Comparison of ENCODE assay signal across 1 cellular context in the genomic region with DNA sequence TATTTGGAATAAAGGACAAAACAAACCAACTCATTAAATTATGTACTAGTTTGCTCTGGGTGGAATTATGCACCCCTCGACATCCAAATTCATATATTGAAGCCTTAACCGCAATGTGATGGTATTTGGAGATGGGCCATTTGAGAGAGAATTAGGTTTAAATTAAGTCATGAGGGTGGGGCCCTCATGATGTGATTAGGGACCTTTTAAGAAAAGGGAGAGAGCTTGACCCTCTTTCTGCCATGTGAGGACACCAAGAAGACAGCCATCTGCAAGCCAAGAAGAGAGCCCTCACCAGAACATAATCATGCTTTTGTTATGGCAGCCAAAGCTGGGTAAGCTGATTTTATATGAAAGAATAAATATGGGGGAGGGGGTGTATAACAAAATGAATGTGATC.
TF ChIP-seq lines count a peak whose summit lies in the region.

No MANE protein-coding gene starts in this region.

TF ChIP-seq in GM12878, 131 proteins besides CTCF, POLR2A, EP300 and RAD21 (continued from another document):
- TF ChIP-seq, protein P1, sequence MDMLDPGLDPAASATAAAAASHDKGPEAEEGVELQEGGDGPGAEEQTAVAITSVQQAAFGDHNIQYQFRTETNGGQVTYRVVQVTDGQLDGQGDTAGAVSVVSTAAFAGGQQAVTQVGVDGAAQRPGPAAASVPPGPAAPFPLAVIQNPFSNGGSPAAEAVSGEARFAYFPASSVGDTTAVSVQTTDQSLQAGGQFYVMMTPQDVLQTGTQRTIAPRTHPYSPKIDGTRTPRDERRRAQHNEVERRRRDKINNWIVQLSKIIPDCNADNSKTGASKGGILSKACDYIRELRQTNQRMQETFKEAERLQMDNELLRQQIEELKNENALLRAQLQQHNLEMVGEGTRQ (IDR thresholded peaks at IDR 0.05; ENCODE audit: borderline replicate concordance, low read depth, low read length) = no peak
- TF ChIP-seq YY1 (IDR thresholded peaks at IDR 0.05; ENCODE audit: low read depth, low read length) (0 out of 2 replicates have a peak, but pooled peaks have one; percentile 13), NFIC (IDR thresholded peaks at IDR 0.05; ENCODE audit: low read depth, low read length) (0 out of 2 replicates have a peak, but pooled peaks have one; percentile 8), SREBF1 (IDR thresholded peaks at IDR 0.05; ENCODE audit: low read length) (no peak), ATF7 (IDR thresholded peaks at IDR 0.05; ENCODE audit: low read depth) (no peak), NBN (IDR thresholded peaks at IDR 0.05) (no peak), MYB (IDR thresholded peaks at IDR 0.05; ENCODE audit: borderline replicate concordance, low read depth, low read length) (no peak), CHD4 (IDR thresholded peaks at IDR 0.05) (no peak), KDM1A (IDR thresholded peaks at IDR 0.05; ENCODE audit: borderline replicate concordance) (no peak), ZSCAN29 (IDR thresholded peaks at IDR 0.05) (no peak), SIN3A (IDR thresholded peaks at IDR 0.05; ENCODE audit: low read depth, low read length) (no peak)
- TF ChIP-seq, protein P2, sequence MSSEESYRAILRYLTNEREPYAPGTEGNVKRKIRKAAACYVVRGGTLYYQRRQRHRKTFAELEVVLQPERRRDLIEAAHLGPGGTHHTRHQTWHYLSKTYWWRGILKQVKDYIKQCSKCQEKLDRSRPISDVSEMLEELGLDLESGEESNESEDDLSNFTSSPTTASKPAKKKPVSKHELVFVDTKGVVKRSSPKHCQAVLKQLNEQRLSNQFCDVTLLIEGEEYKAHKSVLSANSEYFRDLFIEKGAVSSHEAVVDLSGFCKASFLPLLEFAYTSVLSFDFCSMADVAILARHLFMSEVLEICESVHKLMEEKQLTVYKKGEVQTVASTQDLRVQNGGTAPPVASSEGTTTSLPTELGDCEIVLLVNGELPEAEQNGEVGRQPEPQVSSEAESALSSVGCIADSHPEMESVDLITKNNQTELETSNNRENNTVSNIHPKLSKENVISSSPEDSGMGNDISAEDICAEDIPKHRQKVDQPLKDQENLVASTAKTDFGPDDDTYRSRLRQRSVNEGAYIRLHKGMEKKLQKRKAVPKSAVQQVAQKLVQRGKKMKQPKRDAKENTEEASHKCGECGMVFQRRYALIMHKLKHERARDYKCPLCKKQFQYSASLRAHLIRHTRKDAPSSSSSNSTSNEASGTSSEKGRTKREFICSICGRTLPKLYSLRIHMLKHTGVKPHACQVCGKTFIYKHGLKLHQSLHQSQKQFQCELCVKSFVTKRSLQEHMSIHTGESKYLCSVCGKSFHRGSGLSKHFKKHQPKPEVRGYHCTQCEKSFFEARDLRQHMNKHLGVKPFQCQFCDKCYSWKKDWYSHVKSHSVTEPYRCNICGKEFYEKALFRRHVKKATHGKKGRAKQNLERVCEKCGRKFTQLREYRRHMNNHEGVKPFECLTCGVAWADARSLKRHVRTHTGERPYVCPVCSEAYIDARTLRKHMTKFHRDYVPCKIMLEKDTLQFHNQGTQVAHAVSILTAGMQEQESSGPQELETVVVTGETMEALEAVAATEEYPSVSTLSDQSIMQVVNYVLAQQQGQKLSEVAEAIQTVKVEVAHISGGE (CRISPR knock-in tag; IDR thresholded peaks at IDR 0.05) = no peak
- TF ChIP-seq, protein P3, sequence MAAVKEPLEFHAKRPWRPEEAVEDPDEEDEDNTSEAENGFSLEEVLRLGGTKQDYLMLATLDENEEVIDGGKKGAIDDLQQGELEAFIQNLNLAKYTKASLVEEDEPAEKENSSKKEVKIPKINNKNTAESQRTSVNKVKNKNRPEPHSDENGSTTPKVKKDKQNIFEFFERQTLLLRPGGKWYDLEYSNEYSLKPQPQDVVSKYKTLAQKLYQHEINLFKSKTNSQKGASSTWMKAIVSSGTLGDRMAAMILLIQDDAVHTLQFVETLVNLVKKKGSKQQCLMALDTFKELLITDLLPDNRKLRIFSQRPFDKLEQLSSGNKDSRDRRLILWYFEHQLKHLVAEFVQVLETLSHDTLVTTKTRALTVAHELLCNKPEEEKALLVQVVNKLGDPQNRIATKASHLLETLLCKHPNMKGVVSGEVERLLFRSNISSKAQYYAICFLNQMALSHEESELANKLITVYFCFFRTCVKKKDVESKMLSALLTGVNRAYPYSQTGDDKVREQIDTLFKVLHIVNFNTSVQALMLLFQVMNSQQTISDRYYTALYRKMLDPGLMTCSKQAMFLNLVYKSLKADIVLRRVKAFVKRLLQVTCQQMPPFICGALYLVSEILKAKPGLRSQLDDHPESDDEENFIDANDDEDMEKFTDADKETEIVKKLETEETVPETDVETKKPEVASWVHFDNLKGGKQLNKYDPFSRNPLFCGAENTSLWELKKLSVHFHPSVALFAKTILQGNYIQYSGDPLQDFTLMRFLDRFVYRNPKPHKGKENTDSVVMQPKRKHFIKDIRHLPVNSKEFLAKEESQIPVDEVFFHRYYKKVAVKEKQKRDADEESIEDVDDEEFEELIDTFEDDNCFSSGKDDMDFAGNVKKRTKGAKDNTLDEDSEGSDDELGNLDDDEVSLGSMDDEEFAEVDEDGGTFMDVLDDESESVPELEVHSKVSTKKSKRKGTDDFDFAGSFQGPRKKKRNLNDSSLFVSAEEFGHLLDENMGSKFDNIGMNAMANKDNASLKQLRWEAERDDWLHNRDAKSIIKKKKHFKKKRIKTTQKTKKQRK (IDR thresholded peaks at IDR 0.05; ENCODE audit: low read depth, low read length) = no peak
- TF ChIP-seq, protein P4, sequence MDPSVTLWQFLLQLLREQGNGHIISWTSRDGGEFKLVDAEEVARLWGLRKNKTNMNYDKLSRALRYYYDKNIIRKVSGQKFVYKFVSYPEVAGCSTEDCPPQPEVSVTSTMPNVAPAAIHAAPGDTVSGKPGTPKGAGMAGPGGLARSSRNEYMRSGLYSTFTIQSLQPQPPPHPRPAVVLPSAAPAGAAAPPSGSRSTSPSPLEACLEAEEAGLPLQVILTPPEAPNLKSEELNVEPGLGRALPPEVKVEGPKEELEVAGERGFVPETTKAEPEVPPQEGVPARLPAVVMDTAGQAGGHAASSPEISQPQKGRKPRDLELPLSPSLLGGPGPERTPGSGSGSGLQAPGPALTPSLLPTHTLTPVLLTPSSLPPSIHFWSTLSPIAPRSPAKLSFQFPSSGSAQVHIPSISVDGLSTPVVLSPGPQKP (IDR thresholded peaks at IDR 0.05; ENCODE audit: low read depth, low read length) = no peak
- TF ChIP-seq, protein P5, sequence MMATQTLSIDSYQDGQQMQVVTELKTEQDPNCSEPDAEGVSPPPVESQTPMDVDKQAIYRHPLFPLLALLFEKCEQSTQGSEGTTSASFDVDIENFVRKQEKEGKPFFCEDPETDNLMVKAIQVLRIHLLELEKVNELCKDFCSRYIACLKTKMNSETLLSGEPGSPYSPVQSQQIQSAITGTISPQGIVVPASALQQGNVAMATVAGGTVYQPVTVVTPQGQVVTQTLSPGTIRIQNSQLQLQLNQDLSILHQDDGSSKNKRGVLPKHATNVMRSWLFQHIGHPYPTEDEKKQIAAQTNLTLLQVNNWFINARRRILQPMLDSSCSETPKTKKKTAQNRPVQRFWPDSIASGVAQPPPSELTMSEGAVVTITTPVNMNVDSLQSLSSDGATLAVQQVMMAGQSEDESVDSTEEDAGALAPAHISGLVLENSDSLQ (IDR thresholded peaks at IDR 0.05) = no peak
- TF ChIP-seq, protein P6, sequence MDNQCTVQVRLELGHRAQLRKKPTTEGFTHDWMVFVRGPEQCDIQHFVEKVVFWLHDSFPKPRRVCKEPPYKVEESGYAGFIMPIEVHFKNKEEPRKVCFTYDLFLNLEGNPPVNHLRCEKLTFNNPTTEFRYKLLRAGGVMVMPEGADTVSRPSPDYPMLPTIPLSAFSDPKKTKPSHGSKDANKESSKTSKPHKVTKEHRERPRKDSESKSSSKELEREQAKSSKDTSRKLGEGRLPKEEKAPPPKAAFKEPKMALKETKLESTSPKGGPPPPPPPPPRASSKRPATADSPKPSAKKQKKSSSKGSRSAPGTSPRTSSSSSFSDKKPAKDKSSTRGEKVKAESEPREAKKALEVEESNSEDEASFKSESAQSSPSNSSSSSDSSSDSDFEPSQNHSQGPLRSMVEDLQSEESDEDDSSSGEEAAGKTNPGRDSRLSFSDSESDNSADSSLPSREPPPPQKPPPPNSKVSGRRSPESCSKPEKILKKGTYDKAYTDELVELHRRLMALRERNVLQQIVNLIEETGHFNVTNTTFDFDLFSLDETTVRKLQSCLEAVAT (IDR thresholded peaks at IDR 0.05) = peak; percentile 49; the same call in 1 of the 2 replicates
- TF ChIP-seq, protein P7, sequence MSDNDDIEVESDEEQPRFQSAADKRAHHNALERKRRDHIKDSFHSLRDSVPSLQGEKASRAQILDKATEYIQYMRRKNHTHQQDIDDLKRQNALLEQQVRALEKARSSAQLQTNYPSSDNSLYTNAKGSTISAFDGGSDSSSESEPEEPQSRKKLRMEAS (IDR thresholded peaks at IDR 0.05; ENCODE audit: low read depth, low read length) = no peak
